ENCODE assay signal across 8 cellular contexts in genomic region chr17:19336938-19337711, GRCh38. TPM values are rescaled to one million over a fixed set of nuclear protein-coding genes. Genes with fewer than 3 reads are reported as not detected.
DNase-seq lines count a peak whose midpoint lies in the region; ATAC-seq and TF ChIP-seq lines count a peak whose summit lies in the region.

No MANE protein-coding gene starts in this region.

- peak; percentile 47 for DNase-seq in activated CD8-positive, alpha-beta memory T cell treated with anti-CD3 and anti-CD28 coated beads, Interleukin-2, amount 50 U/mL, for 48 hours
- DNase-seq in activated CD8-positive, alpha-beta memory T cell treated with anti-CD3 and anti-CD28 coated beads for 24 hours, result no peak
- peak; percentile 91 for DNase-seq in endodermal cell
- peak; percentile 77 for DNase-seq in mesendoderm
- DNase-seq in upper lobe of left lung, result peak in 1 of 2 donors; percentile 69
- DNase-seq in DMS153 (lab: John Stamatoyannopoulos, UW), result no peak

- H3K36me3 Mint-ChIP-seq in endodermal cell (ENCODE audit: low read depth), result peaks cover 5% of the 10 kb centered on the region

- no peak overlapping the region for H3K4me2 ChIP-seq in mesendoderm (ENCODE audit: low read length)

- no peaks in the 10 kb centered on the region for H3K27me3 Mint-ChIP-seq in endodermal cell (ENCODE audit: insufficient read depth)

- no peaks in the 10 kb centered on the region for H3K9me3 Mint-ChIP-seq in endodermal cell

- H3K27me3 ChIP-seq in endodermal cell (ENCODE audit: control insufficient read depth, insufficient read depth, low read length, poor library complexity, severe bottlenecking), result no peaks in the 10 kb centered on the region
- H3K27me3 ChIP-seq in mesendoderm (ENCODE audit: insufficient read depth, low read length, poor library complexity), result no peaks in the 10 kb centered on the region
- no peaks in the 10 kb centered on the region for H3K27me3 ChIP-seq in upper lobe of left lung

- H3K36me3 ChIP-seq in endodermal cell (ENCODE audit: control insufficient read depth, insufficient read depth, low read length) (peaks cover 15% of the 10 kb centered on the region), mesendoderm (ENCODE audit: control insufficient read depth, insufficient read depth, low read length) (no peaks in the 10 kb centered on the region), upper lobe of left lung (peaks cover 0 to 12% (median 3%) of the 10 kb centered on the region in 4 donors)

- no peak for TF ChIP-seq EP300 in upper lobe of left lung (IDR thresholded peaks at IDR 0.05)

- TF ChIP-seq CTCF in endodermal cell (conservative IDR thresholded peaks at IDR 0.05) (peak; percentile 57), upper lobe of left lung (IDR thresholded peaks at IDR 0.05) (peak in 5 of 6 experiments; percentile 27 to 86 (median 73))

- peak overlapping the region; percentile 47 for H3K27ac ChIP-seq in endodermal cell (ENCODE audit: low read depth, low read length)
- no peak overlapping the region for H3K27ac ChIP-seq in mesendoderm (ENCODE audit: low read depth, low read length)
- peak overlapping the region in 1 of 4 donors; percentile 41 for H3K27ac ChIP-seq in upper lobe of left lung

- no peak overlapping the region for H4K8ac ChIP-seq in mesendoderm (ENCODE audit: low read depth, low read length)

- H3K79me1 ChIP-seq in mesendoderm (ENCODE audit: low read length), result no peaks in the 10 kb centered on the region

- peak overlapping the region; percentile 17 for H3K27ac Mint-ChIP-seq in endodermal cell

- H3K56ac ChIP-seq in mesendoderm (ENCODE audit: low read length), result no peak overlapping the region

- H3K9me3 ChIP-seq in endodermal cell (ENCODE audit: control insufficient read depth, low read length) (no peaks in the 10 kb centered on the region), upper lobe of left lung (no peaks in the 10 kb centered on the region)

- peak overlapping the region; percentile 1 for H3K23ac ChIP-seq in mesendoderm (ENCODE audit: low read length)

- no peak overlapping the region for H3K18ac ChIP-seq in mesendoderm (ENCODE audit: low read length)

- WGBS in endodermal cell (ENCODE audit: insufficient coverage in 1 of 2, insufficient read length in 1 of 2), 2 experiments, result 78 to 79% methylated on average over 10 to 21 of the region's 21 CpGs
- no CpG with 5 or more reads among the region's 21 CpGs for WGBS in mesendoderm (ENCODE audit: extremely low coverage, insufficient coverage, low lambda C conversion rate)
- WGBS in upper lobe of left lung, 2 donors, result 46 to 79% methylated on average over 13 to 21 of the region's 21 CpGs

- no peak for TF ChIP-seq POLR2A in upper lobe of left lung (IDR thresholded peaks at IDR 0.05)

- H3K4me1 ChIP-seq in endodermal cell (ENCODE audit: control insufficient read depth, insufficient read depth, low read length) (no peaks in the 10 kb centered on the region), mesendoderm (ENCODE audit: control insufficient read depth, low read depth, low read length) (no peaks in the 10 kb centered on the region), upper lobe of left lung (peaks cover 2 to 18% (median 11%) of the 10 kb centered on the region in 4 donors)

- no peak overlapping the region for H2BK15ac ChIP-seq in mesendoderm (replicated peaks; ENCODE audit: low read depth)

- no peak overlapping the region for H3K4ac ChIP-seq in mesendoderm (ENCODE audit: low read depth, low read length)

- no peak overlapping the region for H2BK120ac ChIP-seq in mesendoderm (ENCODE audit: low read depth, low read length)

- H3K4me1 Mint-ChIP-seq in endodermal cell, result peaks cover 12% of the 10 kb centered on the region

- ATAC-seq in upper lobe of left lung (ENCODE audit: low FRiP score in 2 of 2), result no peak
- no peak for ATAC-seq in HG03135 (IDR thresholded peaks at IDR 0.05; ENCODE audit: unreplicated experiment)
- ATAC-seq in GM21390 (IDR thresholded peaks at IDR 0.05; ENCODE audit: unreplicated experiment), result no peak

- no peak overlapping the region for H2AK5ac ChIP-seq in mesendoderm (ENCODE audit: low read length)

- H3K4me3 ChIP-seq in endodermal cell (ENCODE audit: low read length) (no peak overlapping the region), mesendoderm (ENCODE audit: low read length) (no peak overlapping the region), upper lobe of left lung (no peak overlapping the region)

- H3K79me2 ChIP-seq in mesendoderm (ENCODE audit: control insufficient read depth, insufficient read depth, low read length), result no peaks in the 10 kb centered on the region

- H3K9ac ChIP-seq in endodermal cell (ENCODE audit: extremely low read depth, low read length, poor library complexity, severe bottlenecking), result no peak overlapping the region
- no peak overlapping the region for H3K9ac ChIP-seq in mesendoderm (ENCODE audit: low read length)

- H3K4me3 Mint-ChIP-seq in endodermal cell, result no peak overlapping the region

- no peak overlapping the region for H2BK5ac ChIP-seq in mesendoderm (ENCODE audit: low read length)

- H4K5ac ChIP-seq in mesendoderm (ENCODE audit: low read length), result no peak overlapping the region

RNA-seq across cellular contexts. Expression of gene B9D1, which starts 25.4 kb away (rescaled TPM):
- total RNA-seq in endodermal cell (10 to 100 TPM; 37.7 to 42.8 TPM), upper lobe of left lung (10 to 100 TPM; 11.7 to 52.4 (median 17.5) TPM)
- polyA plus RNA-seq in endodermal cell (2013, experiment 1 of 2), result 28.5 TPM
- polyA plus RNA-seq in endodermal cell (2013, experiment 2 of 2), result 25.0 TPM
- polyA plus RNA-seq in mesendoderm (2013, experiment 1 of 2), result 30.4 TPM
- polyA plus RNA-seq in mesendoderm (2013, experiment 2 of 2), result 29.6 TPM

RNA-seq across cellular contexts. Expression of gene MAPK7, which starts 41.2 kb away (rescaled TPM):
- total RNA-seq in endodermal cell (10 to 100 TPM; 33.3 to 53.4 TPM), upper lobe of left lung (10 to 100 TPM; 20.1 to 77.2 (median 37.6) TPM)
- 29.3 TPM for polyA plus RNA-seq in endodermal cell (2013, experiment 1 of 2)
- polyA plus RNA-seq in endodermal cell (2013, experiment 2 of 2), result 25.5 TPM
- 51.0 TPM for polyA plus RNA-seq in mesendoderm (2013, experiment 1 of 2)
- polyA plus RNA-seq in mesendoderm (2013, experiment 2 of 2), result 48.4 TPM

RNA-seq across cellular contexts. Expression of gene MFAP4, which starts 49.9 kb away (rescaled TPM):
- 10 to 100 TPM; 11.1 to 36.8 TPM for total RNA-seq in endodermal cell
- 20.4 TPM for polyA plus RNA-seq in endodermal cell (2013, experiment 1 of 2)
- polyA plus RNA-seq in endodermal cell (2013, experiment 2 of 2), result 18.1 TPM
- polyA plus RNA-seq in mesendoderm (2013, experiment 1 of 2), result 93.5 TPM
- polyA plus RNA-seq in mesendoderm (2013, experiment 2 of 2), result 84.3 TPM
- 100 to 1,000 TPM in 4 of 6 donors, 10 to 100 TPM in 2; 24.1 to 280 (median 175) TPM for total RNA-seq in upper lobe of left lung

Comparison
In these comparisons a context has a peak if more than half of its experiments do, and no peak if none do; other contexts are left out.
1. DNase-seq: peak in activated CD8-positive, alpha-beta memory T cell treated with anti-CD3 and anti-CD28 coated beads, Interleukin-2, amount 50 U/mL, for 48 hours (single experiment), endodermal cell (single experiment) and mesendoderm (single experiment); none in activated CD8-positive, alpha-beta memory T cell treated with anti-CD3 and anti-CD28 coated beads for 24 hours (single experiment) and DMS153 (single experiment).